In the genomic region with DNA sequence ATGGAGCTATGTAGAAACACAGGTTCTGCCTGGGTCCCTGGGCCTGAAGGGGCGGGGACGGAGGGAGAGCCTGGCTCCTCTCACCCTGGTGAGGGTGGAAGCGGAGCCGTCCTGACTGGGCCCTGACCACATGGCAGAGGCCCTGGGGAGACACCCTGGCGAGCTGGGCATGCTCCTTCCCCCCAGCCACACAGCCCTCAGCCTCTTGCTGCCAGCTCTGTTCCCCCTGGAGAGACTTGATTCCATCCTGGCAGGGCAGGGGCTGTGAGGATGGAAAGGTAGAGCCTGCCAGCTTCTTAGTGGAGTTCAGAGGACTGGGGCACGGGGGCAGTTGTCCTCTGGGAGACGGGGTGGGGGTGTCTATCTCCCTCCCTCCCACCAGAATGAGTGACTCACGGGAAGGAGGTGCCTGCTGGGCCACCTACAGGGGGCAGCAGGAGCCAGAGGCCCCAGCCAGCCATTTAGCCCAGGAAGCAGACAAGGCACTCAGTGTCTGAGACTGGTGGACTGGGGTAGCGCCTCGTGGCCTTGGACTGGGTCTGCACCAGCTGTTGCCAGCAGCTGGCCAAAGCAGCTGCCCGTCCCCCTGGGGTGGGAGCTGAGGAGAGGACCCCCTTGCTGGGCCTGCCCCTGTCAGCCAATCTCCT, we compare ENCODE assay signal across 11 cellular contexts. TPM values are rescaled to one million over a fixed set of nuclear protein-coding genes. Genes with fewer than 3 reads are reported as not detected.
DNase-seq lines count a peak whose midpoint lies in the region; FAIRE-seq and TF ChIP-seq lines count a peak whose summit lies in the region.
"Had no signal": no experiment of that assay in that cellular context is flagged by ENCODE, and none has a peak within 500 bp of the region (broad histone marks: within the 10 kb centered on the region; RNA-seq: fewer than 3 reads in every experiment).

No MANE protein-coding gene starts in this region.

- peak; percentile 9 for TF ChIP-seq CTCF in AG09319 (IDR thresholded peaks at IDR 0.05; ENCODE audit: low read depth, low read length)
- peak; percentile 54 for TF ChIP-seq CTCF in GM12865 (IDR thresholded peaks at IDR 0.05; ENCODE audit: insufficient read depth, low read depth, low read length, missing control alignments)
- TF ChIP-seq CTCF in NB4 (IDR thresholded peaks at IDR 0.05; ENCODE audit: low read depth, low read length) = peak; percentile 62
- peak; percentile 29 for TF ChIP-seq CTCF in fibroblast of mammary gland (conservative IDR thresholded peaks at IDR 0.05; ENCODE audit: control insufficient read depth, insufficient read depth, low read depth, low read length)
- TF ChIP-seq CTCF in kidney (IDR thresholded peaks at IDR 0.05; ENCODE audit: borderline replicate concordance, extremely low read depth, insufficient read depth) = no peak
- no peak for TF ChIP-seq CTCF in suprapubic skin (IDR thresholded peaks at IDR 0.05)

- no peak overlapping the region for H3K27ac ChIP-seq in kidney (ENCODE audit: low read depth in 2 of 2, low read length in 2 of 2)
- H3K27ac ChIP-seq in suprapubic skin = no peak overlapping the region

- H3K9ac ChIP-seq in kidney (ENCODE audit: low read length in 2 of 2) = no peak overlapping the region

- H3K4me1 ChIP-seq in kidney (ENCODE audit: control insufficient read depth in 1 of 2, insufficient read depth in 1 of 2, low read depth in 1 of 2, low read length in 2 of 2) (no peaks in the 10 kb centered on the region), suprapubic skin (no peaks in the 10 kb centered on the region)

- intact Hi-C loops in kidney (cut with DNase I) = no loop called here

- no peak for TF ChIP-seq EP300 in suprapubic skin (IDR thresholded peaks at IDR 0.05)

- peaks cover 38% of the 10 kb centered on the region for H3K27me3 ChIP-seq in suprapubic skin

- 74% methylated on average over 11 of the region's 11 CpGs for WGBS in suprapubic skin

- H3K9me3 ChIP-seq in kidney (ENCODE audit: control insufficient read depth in 1 of 2, low read length in 2 of 2) (no peaks in the 10 kb centered on the region), suprapubic skin (no peaks in the 10 kb centered on the region)

- no peak for TF ChIP-seq POLR2A in NB4 (IDR thresholded peaks at IDR 0.05; ENCODE audit: extremely low read depth, insufficient read length)
- TF ChIP-seq POLR2A in suprapubic skin (IDR thresholded peaks at IDR 0.05) = no peak

- DNase-seq in AG09319 (ENCODE audit: extremely low read depth, low read depth) = no peak
- DNase-seq in GM12865 (ENCODE audit: low read depth) = peak; percentile 55
- DNase-seq in NB4 (ENCODE audit: low read depth) = peak; percentile 56
- no peak for DNase-seq in fibroblast of mammary gland (ENCODE audit: low read depth)
- DNase-seq in kidney = no peak
- DNase-seq in NOMO-1 treated with dmso at 0.1 percent for 144 hours (lab: John Stamatoyannopoulos, UW; ENCODE audit: unreplicated experiment) = no peak
- no peak for DNase-seq in suprapubic skin (ENCODE audit: low spot score in 2 of 2)
- DNase-seq in retina = no peak
- DNase-seq: effector CD8-positive, alpha-beta T cell; kidney glomerular epithelial cell; NCI-H2029 treated with DMSO at 0.1 percent for 48 hours had no signal

- H3K36me3 ChIP-seq in kidney (ENCODE audit: control insufficient read depth in 1 of 2, insufficient read depth in 2 of 2, low read length in 2 of 2) (no peaks in the 10 kb centered on the region), suprapubic skin (no peaks in the 10 kb centered on the region)

- no peak for FAIRE-seq in kidney (lab: Jason Lieb, UNC)

- H3K4me3 ChIP-seq in GM12865 (ENCODE audit: low read depth, low read length) (no peak overlapping the region), NB4 (ENCODE audit: low read depth, low read length) (no peak overlapping the region), fibroblast of mammary gland (ENCODE audit: control insufficient read depth, low read depth, low read length) (no peak overlapping the region), kidney (ENCODE audit: low read length in 2 of 2) (no peak overlapping the region), suprapubic skin (no peak overlapping the region)

RNA-seq across cellular contexts. Expression of gene RNF17, which starts 22.8 kb away (rescaled TPM):
- total RNA-seq in kidney (not detected), suprapubic skin (not detected)
- not detected for polyA plus RNA-seq in kidney (ENCODE audit: insufficient read depth, low read depth, low replicate concordance)

Comparison
In these comparisons a context has a peak if more than half of its experiments do, and no peak if none do; other contexts are left out.
1. DNase-seq: peak in GM12865 (single experiment) and NB4 (single experiment); none in AG09319 (single experiment), fibroblast of mammary gland (single experiment), kidney (single experiment), NOMO-1 treated with dmso at 0.1 percent for 144 hours (single experiment), suprapubic skin (0 of 2) and retina (single experiment).
2. CTCF ChIP-seq: peak in AG09319 (single experiment), GM12865 (single experiment), NB4 (single experiment) and fibroblast of mammary gland (single experiment); none in kidney (single experiment) and suprapubic skin (0 of 2).